In the genomic region with DNA sequence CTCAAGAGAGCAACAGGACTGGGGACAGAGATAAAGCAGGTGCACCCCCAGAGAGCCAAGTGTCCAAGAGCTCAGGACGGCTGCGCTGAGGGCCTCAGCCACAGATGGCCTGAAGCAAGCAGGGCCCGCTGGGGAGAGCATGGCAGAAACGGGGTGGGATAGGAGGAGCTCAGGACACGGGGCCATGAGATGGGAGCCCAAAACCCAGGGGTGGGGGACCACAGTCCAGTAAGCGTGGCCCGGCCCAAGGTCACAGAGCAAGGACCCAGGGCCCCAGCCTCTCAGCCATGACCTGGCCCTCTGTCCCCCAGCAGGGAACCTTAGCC, we compare ENCODE assay signal across 13 cellular contexts. TPM values are rescaled to one million over a fixed set of nuclear protein-coding genes. Genes with fewer than 3 reads are reported as not detected.
A peak's percentile ranks its signal among the peaks of the same experiment; 100 is the strongest.
DNase-seq lines count a peak whose midpoint lies in the region; ATAC-seq, FAIRE-seq and TF ChIP-seq lines count a peak whose summit lies in the region.
"Had no signal": no experiment of that assay in that cellular context is flagged by ENCODE, and none has a peak within 500 bp of the region (broad histone marks: within the 10 kb centered on the region; RNA-seq: fewer than 3 reads in every experiment).

No MANE protein-coding gene starts in this region.

- no peaks in the 10 kb centered on the region for H3K27me3 ChIP-seq in PC-3 (ENCODE audit: low read length)

- H3K27me3 Mint-ChIP-seq in endothelial cell (ENCODE audit: unreplicated experiment) (peaks cover 6% of the 10 kb centered on the region), nephron progenitor cell (ENCODE audit: low read depth, poor library complexity) (peaks cover 9% of the 10 kb centered on the region)

- peaks cover 6% of the 10 kb centered on the region for H3F3A ChIP-seq in PC-3 (ENCODE audit: low read length, unreplicated experiment)

- CTCF ChIA-PET in A549 (lab: Yijun Ruan, JAX) (interaction anchor here (0.9 to 2.5 kb wide), 5 partner anchors 9 to 76 kb away, joined by 3 to 9 read pairs (median 4); a partner anchor contains a TSS), PC-3 (lab: Charles Lee) (interaction anchor here (0.6 to 1.3 kb wide), 2 partner anchors 46 to 105 kb away, joined by 3 to 5 read pairs; a partner anchor contains a TSS)

- H3K4me1 ChIP-seq in A549 (peaks cover 33% of the 10 kb centered on the region), PC-3 (ENCODE audit: insufficient read depth, low read length) (peaks cover 37% of the 10 kb centered on the region)

- H3K4me1 Mint-ChIP-seq in endothelial cell (ENCODE audit: unreplicated experiment) (peaks cover 28% of the 10 kb centered on the region), nephron progenitor cell (peaks cover 32% of the 10 kb centered on the region)

- peak overlapping the region; percentile 27; the same call in 1 of the 2 replicates for H2AFZ ChIP-seq in PC-3 (ENCODE audit: low read length)

- no peak for TF ChIP-seq EP300 in A549 (IDR thresholded peaks at IDR 0.05)

- TF ChIP-seq RAD21 in A549 (conservative IDR thresholded peaks at IDR 0.05 in 1 of 2, IDR thresholded peaks at IDR 0.05 in 1 of 2) = no peak

- peak overlapping the region; percentile 97 for H3K9ac ChIP-seq in PC-3 (ENCODE audit: low read length)

- intact Hi-C loops in PC-3 (cut with micrococcal nuclease) = loop anchor here (2.0 kb wide), 1 partner anchor 98 kb away; no protein-coding TSS in a partner anchor

- H4K20me1 ChIP-seq in PC-3 (ENCODE audit: low read length) = no peaks in the 10 kb centered on the region

- ATAC-seq in A549 (peak; percentile 32 to 47; a peak in 5 of 6 replicates), PC-3 (no peak; the same call in 1 of the 2 replicates)

- H3K27ac Mint-ChIP-seq in endothelial cell (ENCODE audit: unreplicated experiment) = no peak overlapping the region
- peak overlapping the region; percentile 34 for H3K27ac Mint-ChIP-seq in nephron progenitor cell

- BruUV-seq in PC-3 (replicated peaks; lab: Mats Ljungman, UMichigan) = TSS peak; percentile 95

- H3K9me3 ChIP-seq in A549 (no peaks in the 10 kb centered on the region), PC-3 (ENCODE audit: low read length) (no peaks in the 10 kb centered on the region)

- peaks cover 17% of the 10 kb centered on the region for H3K79me2 ChIP-seq in PC-3 (ENCODE audit: low read length)

- DNase-seq in A549 (ENCODE audit: low read depth in 1 of 2, low spot score in 1 of 2) (no peak), PC-3 (no peak), endothelial cell (ENCODE audit: low spot score) (no peak), nephron progenitor cell (no peak), NCI-H345 (lab: John Stamatoyannopoulos, UW) (no peak)
- DNase-seq in stimulated activated CD4-positive, alpha-beta T cell treated with anti-CD3 and anti-CD28 coated beads, Interleukin-12 subunit alpha, Interleukin-12 subunit beta, amount 100 ng/mL, for 4 hours = no peak
- no peak for DNase-seq in activated CD4-positive, alpha-beta T cell treated with anti-CD3 and anti-CD28 coated beads, Interleukin-2, amount 50 U/mL, for 1 hour
- no peak for DNase-seq in activated CD8-positive, alpha-beta memory T cell treated with anti-CD3 and anti-CD28 coated beads, Interleukin-2, amount 50 U/mL, for 48 hours
- DNase-seq: activated CD4-positive, alpha-beta T cell treated with anti-CD3 and anti-CD28 coated beads, Interleukin-2, amount 50 U/mL, for 48 hours; NCI-H2171; SHP77 had no signal

- WGBS in A549 (ENCODE audit: missing lambda C conversion rate) = 56% methylated on average over 2 of the region's 7 CpGs

- no peaks in the 10 kb centered on the region for H3K9me3 Mint-ChIP-seq in endothelial cell (ENCODE audit: unreplicated experiment)
- no peaks in the 10 kb centered on the region for H3K9me3 Mint-ChIP-seq in nephron progenitor cell
- H3K9me3 Mint-ChIP-seq: CD14-positive monocyte, nephron had no signal

- no peak for FAIRE-seq in A549 (lab: Jason Lieb, UNC)

- H3K4me2 ChIP-seq in A549 = peak overlapping the region; percentile 63
- H3K4me2 ChIP-seq in PC-3 (ENCODE audit: low read length) = peak overlapping the region; percentile 77

- no peak overlapping the region for H3K4me3 ChIP-seq in A549
- peak overlapping the region; percentile 41; the same call in 1 of the 2 replicates for H3K4me3 ChIP-seq in PC-3 (ENCODE audit: low read length)

- H3K36me3 Mint-ChIP-seq in endothelial cell (ENCODE audit: low read depth, unreplicated experiment) = peaks cover 8% of the 10 kb centered on the region
- H3K36me3 Mint-ChIP-seq in nephron progenitor cell (ENCODE audit: low read depth) = peaks cover 12% of the 10 kb centered on the region

- no peak for TF ChIP-seq POLR2A in A549 (IDR thresholded peaks at IDR 0.05; ENCODE audit: low read length)

- H3K9me2 ChIP-seq in PC-3 (replicated peaks; ENCODE audit: low read length) = no peaks in the 10 kb centered on the region

- POLR2A ChIA-PET in A549 (lab: Yijun Ruan, JAX) = interaction anchor here (0.5 to 1.1 kb wide), 2 partner anchors 9 to 191 kb away, joined by 3 to 10 read pairs; a partner anchor contains a TSS
- POLR2A ChIA-PET in PC-3 (lab: Charles Lee; ENCODE audit: unreplicated experiment) = interaction anchor here (0.6 to 1.8 kb wide), 3 partner anchors 8 to 45 kb away, joined by 4 to 19 read pairs (median 4); no protein-coding TSS in a partner anchor

- peaks cover 23% of the 10 kb centered on the region for H3K36me3 ChIP-seq in PC-3 (ENCODE audit: low read depth, low read length)

- TF ChIP-seq CTCF in A549 (IDR thresholded peaks at IDR 0.05) (no peak), PC-3 (conservative IDR thresholded peaks at IDR 0.05; ENCODE audit: low read depth, low read length) (no peak), endothelial cell (IDR thresholded peaks at IDR 0.05; ENCODE audit: unreplicated experiment) (no peak), nephron progenitor cell (IDR thresholded peaks at IDR 0.05) (no peak)

- peak overlapping the region; percentile 35 for H3K4me3 Mint-ChIP-seq in endothelial cell (ENCODE audit: unreplicated experiment)
- H3K4me3 Mint-ChIP-seq in nephron progenitor cell = no peak overlapping the region
- H3K4me3 Mint-ChIP-seq: CD14-positive monocyte, nephron had no signal

- H3K27ac ChIP-seq in A549 = peak overlapping the region; percentile 86 to 88
- peak overlapping the region; percentile 99 for H3K27ac ChIP-seq in PC-3 (ENCODE audit: low read length)

TF ChIP-seq in A549, 52 proteins besides CTCF, POLR2A, EP300 and RAD21:
- TF ChIP-seq, protein P1, sequence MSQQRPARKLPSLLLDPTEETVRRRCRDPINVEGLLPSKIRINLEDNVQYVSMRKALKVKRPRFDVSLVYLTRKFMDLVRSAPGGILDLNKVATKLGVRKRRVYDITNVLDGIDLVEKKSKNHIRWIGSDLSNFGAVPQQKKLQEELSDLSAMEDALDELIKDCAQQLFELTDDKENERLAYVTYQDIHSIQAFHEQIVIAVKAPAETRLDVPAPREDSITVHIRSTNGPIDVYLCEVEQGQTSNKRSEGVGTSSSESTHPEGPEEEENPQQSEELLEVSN (IDR thresholded peaks at IDR 0.05; ENCODE audit: borderline replicate concordance, low read depth) = 0 out of 2 replicates have a peak, but pooled peaks have one; percentile 14
- no peak for TF ChIP-seq CHD4 (IDR thresholded peaks at IDR 0.05; ENCODE audit: borderline replicate concordance)
TF ChIP-seq in A549: peak in this region for 1.

RNA-seq across cellular contexts. Expression of a gene that starts 9.5 kb away (rescaled TPM):
- polyA plus RNA-seq in A549 (2011; rRNA removed) = 3.9 and 4.4 TPM in 2 replicates
- 8.3 and 11.0 TPM in 2 replicates for polyA plus RNA-seq in A549 (2012; cell fraction: cytosol; rRNA removed)
- polyA plus RNA-seq in A549 (2012; cell fraction: nucleus; rRNA removed) = 6.8 and 6.9 TPM in 2 replicates
- polyA plus RNA-seq in A549 (2017; fragmentation: RNase III; extraction: RNeasy Plus Mini Kit Qiagen cat#74134 plus additional on column Dnase treatment) = 4.8 TPM in 3 replicates
- 9.3 and 11.8 TPM in 2 replicates for polyA minus RNA-seq in A549 (2011; rRNA and poly(A)+ RNA removed)
- total RNA-seq in PC-3 (2014; rRNA removed) = 40.9 and 51.1 TPM in 2 replicates
- total RNA-seq in endothelial cell (ENCODE audit: unreplicated experiment) = 21.7 TPM

RNA-seq across cellular contexts. Expression of a gene that starts 51.2 kb away (rescaled TPM):
- 808 and 909 TPM in 2 replicates for polyA plus RNA-seq in A549 (2011; rRNA removed)
- 1,629 and 1,737 TPM in 2 replicates for polyA plus RNA-seq in A549 (2012; cell fraction: cytosol; rRNA removed)
- 758 and 846 TPM in 2 replicates for polyA plus RNA-seq in A549 (2012; cell fraction: nucleus; rRNA removed)
- 1,098 to 1,170 TPM (median 1,152 TPM) in 3 replicates for polyA plus RNA-seq in A549 (2017; fragmentation: RNase III; extraction: RNeasy Plus Mini Kit Qiagen cat#74134 plus additional on column Dnase treatment)
- polyA minus RNA-seq in A549 (2011; rRNA and poly(A)+ RNA removed) = 488 and 529 TPM in 2 replicates
- 1,539 and 1,807 TPM in 2 replicates for total RNA-seq in PC-3 (2014; rRNA removed)
- 925 TPM for total RNA-seq in endothelial cell (ENCODE audit: unreplicated experiment)
